Comparison of ENCODE assay signal across 8 cellular contexts in the genomic region with DNA sequence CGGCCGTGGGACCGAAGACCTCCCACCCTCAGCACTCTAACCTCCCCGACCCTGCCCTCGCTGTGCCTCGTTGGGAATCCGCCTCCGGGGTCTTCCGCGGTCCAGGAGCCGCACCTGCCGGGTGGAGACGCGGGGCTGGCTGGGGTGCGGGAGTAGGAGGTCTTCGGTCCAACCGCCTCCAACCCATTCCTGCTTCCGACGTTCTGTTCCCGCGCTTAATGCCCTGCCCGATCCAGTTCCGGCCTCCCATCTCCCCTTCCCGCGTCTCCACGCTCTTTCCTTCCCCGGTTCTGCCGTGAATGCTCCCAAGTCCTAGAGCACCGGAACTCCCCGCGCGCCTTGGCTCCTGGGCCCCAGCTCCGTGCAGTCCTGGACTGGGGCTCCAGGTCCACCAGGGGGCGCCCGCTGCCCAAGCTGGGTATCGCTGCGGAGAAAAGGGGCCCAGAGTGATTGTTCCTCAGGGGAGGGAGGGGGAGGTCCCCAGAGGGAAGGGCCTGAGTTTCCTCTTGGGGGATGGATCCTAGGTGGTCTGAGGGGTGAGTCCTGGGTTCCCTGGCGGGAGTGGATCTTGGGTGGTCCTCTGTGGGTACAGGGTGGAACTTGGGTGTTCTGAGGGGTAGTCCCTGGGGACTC. TPM values are rescaled to one million over a fixed set of nuclear protein-coding genes. Genes with fewer than 3 reads are reported as not detected.
DNase-seq lines count a peak whose midpoint lies in the region; ATAC-seq and TF ChIP-seq lines count a peak whose summit lies in the region.

No MANE protein-coding gene starts in this region.

- no peaks in the 10 kb centered on the region for H3K9me3 Mint-ChIP-seq in progenitor cell of endocrine pancreas (ENCODE audit: low read depth)
- no peaks in the 10 kb centered on the region for H3K9me3 Mint-ChIP-seq in type B pancreatic cell

- H3K4me1 Mint-ChIP-seq in progenitor cell of endocrine pancreas (ENCODE audit: low read depth) (peaks cover 12% of the 10 kb centered on the region), type B pancreatic cell (ENCODE audit: unreplicated experiment) (peaks cover 12% of the 10 kb centered on the region)

- H3K27ac Mint-ChIP-seq in progenitor cell of endocrine pancreas, result peak overlapping the region; percentile 93
- peak overlapping the region; percentile 86 for H3K27ac Mint-ChIP-seq in type B pancreatic cell

- no peaks in the 10 kb centered on the region for H3K36me3 Mint-ChIP-seq in progenitor cell of endocrine pancreas (ENCODE audit: insufficient read depth)
- H3K36me3 Mint-ChIP-seq in type B pancreatic cell, result no peaks in the 10 kb centered on the region

- H3K4me3 Mint-ChIP-seq in progenitor cell of endocrine pancreas (ENCODE audit: low read depth) (peak overlapping the region; percentile 87), type B pancreatic cell (peak overlapping the region; percentile 93)

- H3K27me3 Mint-ChIP-seq in progenitor cell of endocrine pancreas, result peaks cover 8% of the 10 kb centered on the region
- peaks cover 27% of the 10 kb centered on the region for H3K27me3 Mint-ChIP-seq in type B pancreatic cell

- intact Hi-C loops in left ventricle myocardium superior (cut with micrococcal nuclease), result no loop called here

- peak; percentile 92 for ATAC-seq in left ventricle myocardium superior

- DNase-seq in DMS53 (lab: John Stamatoyannopoulos, UW) (peak; percentile 85), H4 (ENCODE audit: low spot score) (peak; percentile 80), MV-4-11 (lab: John Stamatoyannopoulos, UW) (peak; percentile 88), T-helper 1 cell (peak; percentile 79 to 90 (median 85)), amniotic stem cell (lab: John Stamatoyannopoulos, UW) (peak; percentile 79), left ventricle myocardium superior (peak; percentile 96), progenitor cell of endocrine pancreas (ENCODE audit: low spot score, unreplicated experiment) (peak; percentile 93), type B pancreatic cell (ENCODE audit: extremely low spot score, unreplicated experiment) (peak; percentile 91)

- TF ChIP-seq CTCF in progenitor cell of endocrine pancreas (IDR thresholded peaks at IDR 0.05; ENCODE audit: unreplicated experiment), result peak; percentile 96
- peak; percentile 97 for TF ChIP-seq CTCF in type B pancreatic cell (conservative IDR thresholded peaks at IDR 0.05)

RNA-seq across cellular contexts. Expression of a gene that starts 14.1 kb away (rescaled TPM):
- total RNA-seq in H4 (2014; rRNA removed; shearing (Covaris generic)), result 17.8 and 18.6 TPM in 2 replicates
- total RNA-seq in left ventricle myocardium superior (1.0 TPM), progenitor cell of endocrine pancreas (0.53 TPM in 1 of 2 replicates, not detected in the other), type B pancreatic cell (ENCODE audit: low replicate concordance) (1.3 and 3.4 TPM in 2 replicates)

RNA-seq across cellular contexts. Expression of a gene that starts 14.7 kb away (rescaled TPM):
- 0.87 and 9.2 TPM in 2 replicates for total RNA-seq in H4 (2014; rRNA removed; shearing (Covaris generic))
- 2.8 TPM for total RNA-seq in left ventricle myocardium superior
- total RNA-seq in progenitor cell of endocrine pancreas, result 41.7 and 43.4 TPM in 2 replicates
- total RNA-seq in type B pancreatic cell (ENCODE audit: low replicate concordance), result 6.8 and 10.9 TPM in 2 replicates

RNA-seq across cellular contexts. Expression of a gene that starts 35.2 kb away (rescaled TPM):
- 0.19 TPM in 1 of 2 replicates, not detected in the other for total RNA-seq in H4 (2014; rRNA removed; shearing (Covaris generic))
- total RNA-seq in left ventricle myocardium superior, result 0.87 TPM
- 0.47 and 0.67 TPM in 2 replicates for total RNA-seq in progenitor cell of endocrine pancreas
- 0.93 and 0.94 TPM in 2 replicates for total RNA-seq in type B pancreatic cell (ENCODE audit: low replicate concordance)

RNA-seq across cellular contexts. Expression of a gene that starts 52.7 kb away (rescaled TPM):
- total RNA-seq in H4 (2014; rRNA removed; shearing (Covaris generic)), result not detected in 2 replicates
- total RNA-seq in left ventricle myocardium superior, result not detected
- total RNA-seq in progenitor cell of endocrine pancreas, result 63.0 and 71.2 TPM in 2 replicates
- total RNA-seq in type B pancreatic cell (ENCODE audit: low replicate concordance), result 30.6 and 63.3 TPM in 2 replicates

RNA-seq across cellular contexts. Expression of a gene that starts 57.2 kb away (rescaled TPM):
- 16.1 and 16.6 TPM in 2 replicates for total RNA-seq in H4 (2014; rRNA removed; shearing (Covaris generic))
- total RNA-seq in left ventricle myocardium superior (110 TPM), progenitor cell of endocrine pancreas (75.2 and 76.2 TPM in 2 replicates), type B pancreatic cell (ENCODE audit: low replicate concordance) (67.5 and 86.6 TPM in 2 replicates)

Comparison
In these comparisons a context has a peak if more than half of its experiments do, and no peak if none do; other contexts are left out.
1. Peak in every context shown above with its lines: DNase-seq and ATAC-seq.